28 cellular contexts compared by ENCODE assay signal in genomic region chr4:128076465-128076864, GRCh38.
"Had no signal": no experiment of that assay in that cellular context is flagged by ENCODE, and none has a peak within 500 bp of the region (broad histone marks: within the 10 kb centered on the region; RNA-seq: fewer than 3 reads in every experiment).

No MANE protein-coding gene starts in this region.

- H3K27ac ChIP-seq: neural progenitor cell, ovary, parathyroid adenoma, psoas muscle, skin epidermis, suprapubic skin, testis, tibial artery, transverse colon, upper lobe of right lung, uterus had no signal

- H3K27me3 ChIP-seq: neural progenitor cell, ovary, suprapubic skin, testis, tibial artery, transverse colon, upper lobe of right lung, uterus had no signal

- ATAC-seq: naive thymus-derived CD4-positive, alpha-beta T cell; natural killer cell; psoas muscle; right cardiac atrium; sciatic nerve; stimulated activated memory B cell treated with anti-CD40 and anti-IgM and Interleukin-4, amounts not matched to agents 10 μg/mL and 1 μg/mL and 100 μg/mL, for 72 hours; stimulated activated naive CD8-positive, alpha-beta T cell treated with anti-CD3 and anti-CD28 coated beads, Interleukin-15, amount 100 ng/mL, for 72 hours; stimulated activated naive CD8-positive, alpha-beta T cell treated with anti-CD3 and anti-CD28 coated beads, Interleukin-15, Interleukin-2, amounts not matched to agents 100 U/mL and 50 U/mL, for 24 hours; upper lobe of right lung had no signal

- H3K9ac ChIP-seq: neural progenitor cell, parathyroid adenoma had no signal

- DNase-seq: naive thymus-derived CD4-positive, alpha-beta T cell; natural killer cell; occipital lobe; ovary; posterior cingulate gyrus; psoas muscle; right cardiac atrium; stimulated activated CD4-positive, alpha-beta T cell treated with anti-CD3 and anti-CD28 coated beads, Interleukin-15, amount 100 ng/mL, for 24 hours; stimulated activated CD4-positive, alpha-beta T cell treated with anti-CD3 and anti-CD28 coated beads, Interleukin-2, amount 100 ng/mL, for 24 hours; stimulated activated CD4-positive, alpha-beta T cell treated with anti-CD3 and anti-CD28 coated beads, Interleukin-2, amount 100 ng/mL, for 48 hours; stimulated activated CD4-positive, alpha-beta T cell treated with anti-CD3 and anti-CD28 coated beads, Interleukin-4, amount 100 ng/mL, for 4 hours; stimulated activated CD8-positive, alpha-beta memory T cell treated with anti-CD3 and anti-CD28 coated beads, Interleukin-4, amount 100 ng/mL, for 48 hours; stimulated activated naive CD4-positive, alpha-beta T cell; stimulated activated naive CD8-positive, alpha-beta T cell treated with anti-CD3 and anti-CD28 coated beads, Interleukin-15, amount 100 ng/mL, for 72 hours; stimulated activated naive CD8-positive, alpha-beta T cell treated with anti-CD3 and anti-CD28 coated beads, Interleukin-15, Interleukin-2, amounts not matched to agents 100 U/mL and 50 U/mL, for 24 hours; substantia nigra; testis; tibial artery; transverse colon; upper lobe of right lung; uterus had no signal

- H3K4me2 ChIP-seq: neural progenitor cell, smooth muscle cell had no signal

- H3K9me3 ChIP-seq: ovary, psoas muscle, suprapubic skin, testis, tibial artery, transverse colon, upper lobe of right lung, uterus had no signal

- H3K79me2 ChIP-seq: parathyroid adenoma had no signal

- H3K4me1 ChIP-seq: neural progenitor cell, parathyroid adenoma, psoas muscle, suprapubic skin, testis, tibial artery, transverse colon, upper lobe of right lung, uterus had no signal

- H3K4me3 ChIP-seq: neural progenitor cell, ovary, psoas muscle, skin epidermis, smooth muscle cell, suprapubic skin, testis, tibial artery, transverse colon, upper lobe of right lung, uterus had no signal

- H3K36me3 ChIP-seq: neural progenitor cell, ovary, uterus had no signal

- H2AFZ ChIP-seq: neural progenitor cell, parathyroid adenoma had no signal
